8 cellular contexts compared by ENCODE assay signal in genomic region chr13:75761373-75761772, GRCh38.
DNase-seq lines count a peak whose midpoint lies in the region; ATAC-seq and TF ChIP-seq lines count a peak whose summit lies in the region.

No MANE protein-coding gene starts in this region.

- peak overlapping the region; percentile 99 for H3K4me3 ChIP-seq in endocrine pancreas (ENCODE audit: control insufficient read depth, insufficient read depth, low read length)
- peak overlapping the region; percentile 51 to 60 (median 56) for H3K4me3 ChIP-seq in gastrocnemius medialis
- no peak overlapping the region for H3K4me3 ChIP-seq in HAP-1

- no peak for TF ChIP-seq POLR2A in gastrocnemius medialis (IDR thresholded peaks at IDR 0.05)

- H3K9me3 ChIP-seq in KOPT-K1 (ENCODE audit: insufficient read depth, low read length, poor library complexity, severe bottlenecking) (no peaks in the 10 kb centered on the region), endocrine pancreas (ENCODE audit: control insufficient read depth, low read length) (no peaks in the 10 kb centered on the region), gastrocnemius medialis (no peaks in the 10 kb centered on the region), HAP-1 (no peaks in the 10 kb centered on the region)

- ATAC-seq in GM18858 (IDR thresholded peaks at IDR 0.05; ENCODE audit: unreplicated experiment) (peak; percentile 35), gastrocnemius medialis (no peak), GM19467 (IDR thresholded peaks at IDR 0.05; ENCODE audit: unreplicated experiment) (no peak), GM21825 (IDR thresholded peaks at IDR 0.05; ENCODE audit: unreplicated experiment) (no peak)

- peak overlapping the region; percentile 42 for H3K27ac ChIP-seq in KOPT-K1 (ENCODE audit: low read depth, low read length, poor library complexity, severe bottlenecking)
- peak overlapping the region; percentile 84 to 92 (median 88) for H3K27ac ChIP-seq in gastrocnemius medialis

- H3K27me3 ChIP-seq in endocrine pancreas (ENCODE audit: control insufficient read depth, insufficient read depth, low read length) (no peaks in the 10 kb centered on the region), gastrocnemius medialis (no peaks in the 10 kb centered on the region), HAP-1 (ENCODE audit: low read depth) (no peaks in the 10 kb centered on the region)

- intact Hi-C loops in gastrocnemius medialis (cut with DNase I; ENCODE audit: low total_unique reads) = loop anchor here (5.0 to 10.0 kb wide), 3 partner anchors 41 to 307 kb away; no protein-coding TSS in a partner anchor

- H3K36me3 ChIP-seq in KOPT-K1 (ENCODE audit: insufficient read depth, low read length) = no peaks in the 10 kb centered on the region
- no peaks in the 10 kb centered on the region for H3K36me3 ChIP-seq in endocrine pancreas (ENCODE audit: control insufficient read depth, insufficient read depth, low read length)
- H3K36me3 ChIP-seq in gastrocnemius medialis = no peaks in the 10 kb centered on the region
- H3K36me3 ChIP-seq in HAP-1 (replicated peaks) = no peaks in the 10 kb centered on the region

- H3K9ac ChIP-seq in endocrine pancreas (ENCODE audit: control insufficient read depth, insufficient read depth, low read length) = peak overlapping the region; percentile 48

- H3K4me1 ChIP-seq in endocrine pancreas (ENCODE audit: control insufficient read depth, insufficient read depth, low read length) (peaks cover 16% of the 10 kb centered on the region), gastrocnemius medialis (peaks cover 24 to 30% of the 10 kb centered on the region in 2 donors), HAP-1 (no peaks in the 10 kb centered on the region)

- no peak for TF ChIP-seq CTCF in gastrocnemius medialis (IDR thresholded peaks at IDR 0.05 in 4 of 5, conservative IDR thresholded peaks at IDR 0.05 in 1 of 5)

- in situ Hi-C loops in gastrocnemius medialis (cut with MboI; ENCODE audit: low sequenced_read_pairs in 4 of 4) (no loop called here), HAP-1 (cut with MboI; ENCODE audit: low sequenced_read_pairs) (no loop called here)

- DNase-seq in gastrocnemius medialis = no peak
- no peak for DNase-seq in NCI-H2227 treated with DMSO at 0.1 percent for 48 hours (lab: John Stamatoyannopoulos, UW)
- no peak for DNase-seq in HAP-1 (ENCODE audit: low spot score in 2 of 2)
